ENCODE assay signal across 9 cellular contexts in the genomic region with DNA sequence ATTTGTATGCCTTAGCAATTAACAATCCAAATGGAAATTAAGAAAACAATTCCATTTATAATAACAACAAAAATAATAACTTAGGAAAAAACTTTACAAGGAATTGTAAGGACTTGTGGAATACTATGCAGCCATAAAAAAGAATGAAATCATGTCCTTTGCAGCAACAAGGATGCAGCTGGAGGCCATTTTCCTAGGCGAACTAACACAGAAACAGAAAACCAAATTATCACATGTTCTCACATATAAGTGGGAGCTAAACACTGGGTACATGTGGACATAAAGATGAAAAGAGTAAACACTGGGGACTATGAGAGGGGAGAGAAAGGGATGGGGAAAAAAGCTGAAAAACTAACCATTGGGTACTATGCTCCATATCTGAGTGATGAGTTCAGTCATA.
"Had no signal": no experiment of that assay in that cellular context is flagged by ENCODE, and none has a peak within 500 bp of the region (broad histone marks: within the 10 kb centered on the region; RNA-seq: fewer than 3 reads in every experiment).

No MANE protein-coding gene starts in this region.

- ATAC-seq: GM23338, HepG2 had no signal

- H3K4me3 ChIP-seq: GM23338 had no signal

- DNase-seq: H9, HCEC 1CT, HFFc6, KG1 had no signal

- H2AFZ ChIP-seq: GM23338 had no signal

- FAIRE-seq: H1, H54, HepG2 had no signal

- H3K27ac ChIP-seq: HL-60 had no signal

- H3K4me2 ChIP-seq: GM23338 had no signal
